In genomic region chr5:161685461-161685860, GRCh38 we compare ENCODE assay signal across 27 cellular contexts. TPM values are rescaled to one million over a fixed set of nuclear protein-coding genes. Genes with fewer than 3 reads are reported as not detected.
"Had no signal": no experiment of that assay in that cellular context is flagged by ENCODE, and none has a peak within 500 bp of the region (broad histone marks: within the 10 kb centered on the region; RNA-seq: fewer than 3 reads in every experiment).

TSS of gene GABRA6 (plus strand) at chr5:161685721. CDS start at chr5:161685990, 269 bp downstream.

- H3K4me1 Mint-ChIP-seq: IgD-negative memory B cell had no signal

- H3K4me2 ChIP-seq: KMS-11 had no signal

- H3K4me1 ChIP-seq: SJSA1 had no signal

- DNase-seq: Kasumi-1, MM.1S, MV-4-11, NCI-H1048, NCI-H1105, NCI-H1417, NCI-H1436 treated with DMSO at 0.1 percent for 48 hours, NCI-H1694, NCI-H187 treated with DMSO at 0.1 percent for 48 hours, NCI-H2029 treated with DMSO at 0.1 percent for 48 hours, NCI-H2171 treated with DMSO at 0.1 percent for 48 hours, NCI-H345, NCI-H446 treated with DMSO at 0.1 percent for 48 hours, NCI-H510A treated with DMSO at 0.1 percent for 48 hours, NCI-H526, Right ventricle myocardium superior, RPMI8226, SIG-M5 had no signal

- H3K27ac ChIP-seq: KMS-11, SJSA1, SK-N-MC had no signal

- H3K4me3 Mint-ChIP-seq: IgD-negative memory B cell had no signal

- H3K9ac ChIP-seq: KMS-11 had no signal

- ATAC-seq: HepG2, K562 had no signal

- H3K4me3 ChIP-seq: K562, SJSA1, SK-N-MC had no signal

- FAIRE-seq: HepG2, K562, RCC 7860 had no signal

- H3K27me3 Mint-ChIP-seq: IgD-negative memory B cell had no signal

- H3K27me3 ChIP-seq: SJSA1 had no signal

- H3K36me3 ChIP-seq: SJSA1 had no signal

- H3K36me3 Mint-ChIP-seq: IgD-negative memory B cell had no signal

RNA-seq across cellular contexts. Expression of gene GABRA6, which starts in this region (rescaled TPM):
- total RNA-seq: HepG2, HT-29, K562, M059J, Right ventricle myocardium superior, SJSA1 had no signal
- polyA plus RNA-seq: HepG2, IgD-negative memory B cell, K562 had no signal
